ENCODE assay signal across 24 cellular contexts in genomic region chrX:120743266-120743665, GRCh38.
"Had no signal": no experiment of that assay in that cellular context is flagged by ENCODE, and none has a peak within 500 bp of the region (broad histone marks: within the 10 kb centered on the region; RNA-seq: fewer than 3 reads in every experiment).

No MANE protein-coding gene starts in this region.

- ATAC-seq: effector memory CD8-positive, alpha-beta T cell; esophagus mucosa; foreskin keratinocyte; gastrocnemius medialis; gastroesophageal sphincter; heart left ventricle; heart right ventricle had no signal

- H3K27ac ChIP-seq: colonic mucosa, coronary artery, dorsolateral prefrontal cortex, epithelial cell of prostate, esophagus muscularis mucosa, esophagus squamous epithelium, foreskin keratinocyte, gastrocnemius medialis, gastroesophageal sphincter, heart left ventricle, heart right ventricle had no signal

- H3K36me3 ChIP-seq: colonic mucosa, esophagus muscularis mucosa, esophagus squamous epithelium, gastrocnemius medialis, gastroesophageal sphincter, heart left ventricle, heart right ventricle had no signal

- DNase-seq: colonic mucosa; cortex of kidney; dermis blood vessel endothelial cell; dorsolateral prefrontal cortex; effector CD4-positive, alpha-beta T cell; effector CD8-positive, alpha-beta T cell; effector memory CD4-positive, alpha-beta T cell; effector memory CD8-positive, alpha-beta T cell; endodermal cell; erythroblast; esophagus squamous epithelium; foreskin fibroblast; foreskin keratinocyte; foreskin melanocyte; gastrocnemius medialis; glutamatergic neuron; head of caudate nucleus; heart left ventricle; heart right ventricle had no signal

- H3K4me1 ChIP-seq: colonic mucosa, esophagus muscularis mucosa, esophagus squamous epithelium, foreskin keratinocyte, gastrocnemius medialis, gastroesophageal sphincter, heart left ventricle, heart right ventricle had no signal

- H3K27me3 ChIP-seq: colonic mucosa, esophagus squamous epithelium, foreskin keratinocyte, gastrocnemius medialis, gastroesophageal sphincter had no signal

- H3K4me3 ChIP-seq: colonic mucosa, coronary artery, dorsolateral prefrontal cortex, esophagus muscularis mucosa, esophagus squamous epithelium, gastrocnemius medialis, gastroesophageal sphincter, heart left ventricle, heart right ventricle had no signal

- H3K9me3 ChIP-seq: colonic mucosa, esophagus muscularis mucosa, esophagus squamous epithelium, gastrocnemius medialis, gastroesophageal sphincter, heart left ventricle, heart right ventricle had no signal
